ENCODE assay signal across 25 cellular contexts in the genomic region with DNA sequence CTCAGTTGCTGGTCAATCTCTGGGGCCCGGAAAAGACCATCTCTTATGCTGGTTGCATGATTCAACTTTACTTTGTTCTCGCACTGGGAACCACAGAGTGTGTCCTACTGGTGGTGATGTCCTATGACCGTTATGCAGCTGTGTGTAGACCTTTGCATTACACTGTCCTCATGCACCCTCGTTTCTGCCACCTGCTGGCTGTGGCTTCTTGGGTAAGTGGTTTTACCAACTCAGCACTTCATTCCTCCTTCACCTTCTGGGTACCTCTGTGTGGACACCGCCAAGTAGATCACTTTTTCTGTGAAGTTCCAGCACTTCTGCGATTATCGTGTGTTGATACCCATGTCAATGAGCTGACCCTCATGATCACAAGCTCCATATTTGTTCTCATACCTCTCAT. TPM values are rescaled to one million over a fixed set of nuclear protein-coding genes. Genes with fewer than 3 reads are reported as not detected.
DNase-seq lines count a peak whose midpoint lies in the region; ATAC-seq and TF ChIP-seq lines count a peak whose summit lies in the region.
"Had no signal": no experiment of that assay in that cellular context is flagged by ENCODE, and none has a peak within 500 bp of the region (broad histone marks: within the 10 kb centered on the region; RNA-seq: fewer than 3 reads in every experiment).

No MANE protein-coding gene starts in this region.

- H3K23ac ChIP-seq in mesendoderm (ENCODE audit: low read length) = no peak overlapping the region

- H3K4me1 Mint-ChIP-seq in MCF 10A (ENCODE audit: insufficient read depth, unreplicated experiment) = no peaks in the 10 kb centered on the region
- H3K4me1 Mint-ChIP-seq: activated naive CD8-positive, alpha-beta T cell treated with anti-CD3 and anti-CD28 coated beads for 36 hours; activated T-helper 17 cell treated with anti-CD3 and anti-CD28 coated beads, Interleukin-2, amount 50 U/mL, for 72 hours had no signal

- H3K4me3 ChIP-seq in breast epithelium (no peak overlapping the region), Karpas-422 (ENCODE audit: low read length) (no peak overlapping the region), mesendoderm (ENCODE audit: low read length) (no peak overlapping the region)
- H3K4me3 ChIP-seq: lung, MG63, skin epidermis, thoracic aorta had no signal

- H3K9me3 Mint-ChIP-seq in MCF 10A (ENCODE audit: unreplicated experiment) = no peaks in the 10 kb centered on the region
- H3K9me3 Mint-ChIP-seq: activated naive CD8-positive, alpha-beta T cell treated with anti-CD3 and anti-CD28 coated beads for 36 hours; activated T-helper 17 cell treated with anti-CD3 and anti-CD28 coated beads, Interleukin-2, amount 50 U/mL, for 72 hours had no signal

- H3K27me3 Mint-ChIP-seq in MCF 10A (ENCODE audit: insufficient read depth, unreplicated experiment) = peaks cover 64% of the 10 kb centered on the region

- no CpG with 5 or more reads among the region's 7 CpGs for WGBS in mesendoderm (ENCODE audit: extremely low coverage, insufficient coverage, low lambda C conversion rate)

- H3K27me3 ChIP-seq in breast epithelium (no peaks in the 10 kb centered on the region), Karpas-422 (ENCODE audit: low read length) (no peaks in the 10 kb centered on the region), mesendoderm (ENCODE audit: insufficient read depth, low read length, poor library complexity) (no peaks in the 10 kb centered on the region)
- H3K27me3 ChIP-seq: MG63, neutrophil had no signal

- BruUV-seq in MCF 10A (replicated peaks; lab: Mats Ljungman, UMichigan) = no TSS peak

- no peak overlapping the region for H3K27ac ChIP-seq in breast epithelium
- no peak overlapping the region for H3K27ac ChIP-seq in Karpas-422 (ENCODE audit: low read length)
- H3K27ac ChIP-seq in mesendoderm (ENCODE audit: low read depth, low read length) = no peak overlapping the region
- H3K27ac ChIP-seq: neutrophil, skin epidermis, thoracic aorta had no signal

- no peak overlapping the region for H3K27ac Mint-ChIP-seq in MCF 10A (ENCODE audit: low read depth, unreplicated experiment)
- H3K27ac Mint-ChIP-seq: activated naive CD8-positive, alpha-beta T cell treated with anti-CD3 and anti-CD28 coated beads for 36 hours; activated T-helper 17 cell treated with anti-CD3 and anti-CD28 coated beads, Interleukin-2, amount 50 U/mL, for 72 hours; HFFc6 had no signal

- H3K36me3 ChIP-seq in breast epithelium (no peaks in the 10 kb centered on the region), Karpas-422 (ENCODE audit: insufficient read depth, low read length) (no peaks in the 10 kb centered on the region), mesendoderm (ENCODE audit: control insufficient read depth, insufficient read depth, low read length) (no peaks in the 10 kb centered on the region)
- H3K36me3 ChIP-seq: MG63, neutrophil, thoracic aorta had no signal

- no peak for ATAC-seq in HG02973 (IDR thresholded peaks at IDR 0.05; ENCODE audit: unreplicated experiment)
- ATAC-seq: activated T-helper 17 cell treated with anti-CD3 and anti-CD28 coated beads, Interleukin-2, amount 50 U/mL, for 72 hours had no signal

- H3K79me2 ChIP-seq in Karpas-422 (ENCODE audit: low read length) (no peaks in the 10 kb centered on the region), mesendoderm (ENCODE audit: control insufficient read depth, insufficient read depth, low read length) (no peaks in the 10 kb centered on the region)

- H3K4me1 ChIP-seq in breast epithelium (no peaks in the 10 kb centered on the region), Karpas-422 (ENCODE audit: low read length) (no peaks in the 10 kb centered on the region), mesendoderm (ENCODE audit: control insufficient read depth, low read depth, low read length) (no peaks in the 10 kb centered on the region)

- no peak overlapping the region for H2AFZ ChIP-seq in Karpas-422 (ENCODE audit: low read length)

- H3K56ac ChIP-seq in mesendoderm (ENCODE audit: low read length) = no peak overlapping the region

- H2BK120ac ChIP-seq in mesendoderm (ENCODE audit: low read depth, low read length) = no peak overlapping the region

- H3K9me3 ChIP-seq in breast epithelium (no peaks in the 10 kb centered on the region), Karpas-422 (ENCODE audit: low read length) (no peaks in the 10 kb centered on the region)
- H3K9me3 ChIP-seq: MG63, neutrophil, thoracic aorta had no signal

- H3K4me2 ChIP-seq in Karpas-422 (ENCODE audit: low read depth, low read length, poor library complexity, severe bottlenecking) (no peak overlapping the region), mesendoderm (ENCODE audit: low read length) (no peak overlapping the region)

- H2AK5ac ChIP-seq in mesendoderm (ENCODE audit: low read length) = no peak overlapping the region

- H3K9ac ChIP-seq in Karpas-422 (ENCODE audit: low read length) (no peak overlapping the region), mesendoderm (ENCODE audit: low read length) (no peak overlapping the region)

- in situ Hi-C loops in SK-MEL-5 (cut with HindIII; ENCODE audit: low pct_unique_long_range_greater_than_20kb, low sequenced_read_pairs) = no loop called here

- no peak for TF ChIP-seq CTCF in MCF 10A (IDR thresholded peaks at IDR 0.05; ENCODE audit: unreplicated experiment)
- no peak for TF ChIP-seq CTCF in breast epithelium (IDR thresholded peaks at IDR 0.05)

- H3K4me3 Mint-ChIP-seq in MCF 10A (ENCODE audit: unreplicated experiment) = no peak overlapping the region
- H3K4me3 Mint-ChIP-seq: activated naive CD8-positive, alpha-beta T cell treated with anti-CD3 and anti-CD28 coated beads for 36 hours; activated T-helper 17 cell treated with anti-CD3 and anti-CD28 coated beads, Interleukin-2, amount 50 U/mL, for 72 hours; HFFc6 had no signal

- H4K8ac ChIP-seq in mesendoderm (ENCODE audit: low read depth, low read length) = no peak overlapping the region

- no peak overlapping the region for H2BK15ac ChIP-seq in mesendoderm (replicated peaks; ENCODE audit: low read depth)

- no peak for TF ChIP-seq POLR2A in breast epithelium (IDR thresholded peaks at IDR 0.05)

- CTCF ChIA-PET in MCF 10A (lab: Yijun Ruan, JAX) = no interaction called here

- DNase-seq in MCF 10A (ENCODE audit: unreplicated experiment) = peak; percentile 16
- no peak for DNase-seq in breast epithelium (ENCODE audit: low spot score in 2 of 2)
- DNase-seq in Karpas-422 = peak; percentile 60
- DNase-seq in SK-MEL-5 (ENCODE audit: low read depth, low spot score) = peak; percentile 19
- DNase-seq in mesendoderm = peak; percentile 27
- no peak for DNase-seq in COLO668 (lab: John Stamatoyannopoulos, UW; ENCODE audit: unreplicated experiment)
- DNase-seq in iPS-NIHi11 (ENCODE audit: low spot score) = no peak
- DNase-seq: activated naive CD8-positive, alpha-beta T cell treated with anti-CD3 and anti-CD28 coated beads for 36 hours; C1 segment of cervical spinal cord; HFFc6; MG63; NCI-H1694; NCI-H2171 treated with DMSO at 0.1 percent for 48 hours; NCI-H524 treated with DMSO at 0.1 percent for 48 hours; stimulated activated naive CD4-positive, alpha-beta T cell treated with Interleukin-2 at 50 U/mL for 16 hours had no signal

- no peaks in the 10 kb centered on the region for H3K79me1 ChIP-seq in mesendoderm (ENCODE audit: low read length)

- H2BK5ac ChIP-seq in mesendoderm (ENCODE audit: low read length) = no peak overlapping the region

- POLR2A ChIA-PET in MCF 10A (lab: Yijun Ruan, JAX) = no interaction called here

- intact Hi-C loops in MCF 10A (cut with micrococcal nuclease) = loop anchor here (2.0 kb wide), 1 partner anchor 275 kb away; no protein-coding TSS in a partner anchor
- intact Hi-C loops in breast epithelium (cut with DNase I; ENCODE audit: low total_unique reads) = no loop called here

- no peaks in the 10 kb centered on the region for H3K36me3 Mint-ChIP-seq in MCF 10A (ENCODE audit: insufficient read depth, unreplicated experiment)
- H3K36me3 Mint-ChIP-seq: activated naive CD8-positive, alpha-beta T cell treated with anti-CD3 and anti-CD28 coated beads for 36 hours had no signal

- H3K9me2 ChIP-seq in Karpas-422 (replicated peaks; ENCODE audit: insufficient read depth, low read length) = no peaks in the 10 kb centered on the region

- no peak overlapping the region for H3K18ac ChIP-seq in mesendoderm (ENCODE audit: low read length)

- H4K5ac ChIP-seq in mesendoderm (ENCODE audit: low read length) = no peak overlapping the region

- no peak overlapping the region for H3K4ac ChIP-seq in mesendoderm (ENCODE audit: low read depth, low read length)

- H4K20me1 ChIP-seq in Karpas-422 (ENCODE audit: insufficient read depth, low read depth, low read length) = no peaks in the 10 kb centered on the region

RNA-seq across cellular contexts. Expression of gene OR2J3, which starts 4.3 kb away (rescaled TPM):
- total RNA-seq in MCF 10A (2022) = not detected in 2 replicates
- under 1 TPM in 1 of 3 donors, not detected in 2; 0.15 TPM for total RNA-seq in breast epithelium
- total RNA-seq in Karpas-422 (2014; rRNA removed; shearing (Covaris generic); ENCODE audit: low replicate concordance) = not detected in 2 replicates
- not detected in 2 replicates for total RNA-seq in SK-MEL-5 (2014; rRNA removed; shearing (Covaris generic))
- not detected in 2 replicates for polyA plus RNA-seq in SK-MEL-5 (2015; cell fraction: cytosol; rRNA removed)
- polyA plus RNA-seq in SK-MEL-5 (2015; cell fraction: nucleus; rRNA removed) = not detected in 2 replicates
- not detected for polyA plus RNA-seq in mesendoderm (2013, experiment 1 of 2)
- not detected for polyA plus RNA-seq in mesendoderm (2013, experiment 2 of 2)
- total RNA-seq: activated naive CD8-positive, alpha-beta T cell treated with anti-CD3 and anti-CD28 coated beads for 36 hours; activated T-helper 17 cell treated with anti-CD3 and anti-CD28 coated beads, Interleukin-2, amount 50 U/mL, for 72 hours; cerebellum; epithelial cell of proximal tubule; fibroblast of villous mesenchyme; HFFc6; pulmonary artery endothelial cell; thoracic aorta had no signal
- polyA plus RNA-seq: lung had no signal

RNA-seq across cellular contexts. Expression of gene OR2J1, which starts 12.8 kb away (rescaled TPM):
- total RNA-seq in MCF 10A (2022) (not detected in 2 replicates), breast epithelium (not detected)
- not detected in 2 replicates for total RNA-seq in Karpas-422 (2014; rRNA removed; shearing (Covaris generic); ENCODE audit: low replicate concordance)
- not detected in 2 replicates for total RNA-seq in SK-MEL-5 (2014; rRNA removed; shearing (Covaris generic))
- not detected in 2 replicates for polyA plus RNA-seq in SK-MEL-5 (2015; cell fraction: cytosol; rRNA removed)
- polyA plus RNA-seq in SK-MEL-5 (2015; cell fraction: nucleus; rRNA removed) = not detected in 2 replicates
- not detected for polyA plus RNA-seq in mesendoderm (2013, experiment 1 of 2)
- not detected for polyA plus RNA-seq in mesendoderm (2013, experiment 2 of 2)
- total RNA-seq: activated naive CD8-positive, alpha-beta T cell treated with anti-CD3 and anti-CD28 coated beads for 36 hours; activated T-helper 17 cell treated with anti-CD3 and anti-CD28 coated beads, Interleukin-2, amount 50 U/mL, for 72 hours; cerebellum; epithelial cell of proximal tubule; fibroblast of villous mesenchyme; HFFc6; lung; pulmonary artery endothelial cell; thoracic aorta had no signal
- polyA plus RNA-seq: lung had no signal

RNA-seq across cellular contexts. Expression of gene OR2B3, which starts 25.0 kb away (rescaled TPM):
- not detected in 2 replicates for total RNA-seq in MCF 10A (2022)
- total RNA-seq in breast epithelium = not detected
- total RNA-seq in Karpas-422 (2014; rRNA removed; shearing (Covaris generic); ENCODE audit: low replicate concordance) = not detected in 2 replicates
- not detected in 2 replicates for total RNA-seq in SK-MEL-5 (2014; rRNA removed; shearing (Covaris generic))
- polyA plus RNA-seq in SK-MEL-5 (2015; cell fraction: cytosol; rRNA removed) = not detected in 2 replicates
- not detected in 2 replicates for polyA plus RNA-seq in SK-MEL-5 (2015; cell fraction: nucleus; rRNA removed)
- polyA plus RNA-seq in mesendoderm (2013, experiment 1 of 2) = not detected
- not detected for polyA plus RNA-seq in mesendoderm (2013, experiment 2 of 2)
- total RNA-seq: activated naive CD8-positive, alpha-beta T cell treated with anti-CD3 and anti-CD28 coated beads for 36 hours; activated T-helper 17 cell treated with anti-CD3 and anti-CD28 coated beads, Interleukin-2, amount 50 U/mL, for 72 hours; cerebellum; epithelial cell of proximal tubule; fibroblast of villous mesenchyme; HFFc6; lung; pulmonary artery endothelial cell; thoracic aorta had no signal
- polyA plus RNA-seq: lung had no signal

RNA-seq across cellular contexts. Expression of gene OR2J2, which starts 58.6 kb away (rescaled TPM):
- not detected in 2 replicates for total RNA-seq in MCF 10A (2022)
- total RNA-seq in breast epithelium = not detected
- not detected in 2 replicates for total RNA-seq in Karpas-422 (2014; rRNA removed; shearing (Covaris generic); ENCODE audit: low replicate concordance)
- total RNA-seq in SK-MEL-5 (2014; rRNA removed; shearing (Covaris generic)) = not detected in 2 replicates
- not detected in 2 replicates for polyA plus RNA-seq in SK-MEL-5 (2015; cell fraction: cytosol; rRNA removed)
- polyA plus RNA-seq in SK-MEL-5 (2015; cell fraction: nucleus; rRNA removed) = not detected in 2 replicates
- not detected for polyA plus RNA-seq in mesendoderm (2013, experiment 1 of 2)
- not detected for polyA plus RNA-seq in mesendoderm (2013, experiment 2 of 2)
- total RNA-seq: activated naive CD8-positive, alpha-beta T cell treated with anti-CD3 and anti-CD28 coated beads for 36 hours; activated T-helper 17 cell treated with anti-CD3 and anti-CD28 coated beads, Interleukin-2, amount 50 U/mL, for 72 hours; epithelial cell of proximal tubule; fibroblast of villous mesenchyme; HFFc6; lung; pulmonary artery endothelial cell; thoracic aorta had no signal
- polyA plus RNA-seq: lung had no signal

Comparison
In these comparisons a context has a peak if more than half of its experiments do, and no peak if none do; other contexts are left out.
1. DNase-seq: peak in MCF 10A (single experiment), Karpas-422 (single experiment), SK-MEL-5 (single experiment) and mesendoderm (single experiment); none in breast epithelium (0 of 2), COLO668 (single experiment) and iPS-NIHi11 (single experiment).